ENCODE assay signal across 8 cellular contexts in the genomic region with DNA sequence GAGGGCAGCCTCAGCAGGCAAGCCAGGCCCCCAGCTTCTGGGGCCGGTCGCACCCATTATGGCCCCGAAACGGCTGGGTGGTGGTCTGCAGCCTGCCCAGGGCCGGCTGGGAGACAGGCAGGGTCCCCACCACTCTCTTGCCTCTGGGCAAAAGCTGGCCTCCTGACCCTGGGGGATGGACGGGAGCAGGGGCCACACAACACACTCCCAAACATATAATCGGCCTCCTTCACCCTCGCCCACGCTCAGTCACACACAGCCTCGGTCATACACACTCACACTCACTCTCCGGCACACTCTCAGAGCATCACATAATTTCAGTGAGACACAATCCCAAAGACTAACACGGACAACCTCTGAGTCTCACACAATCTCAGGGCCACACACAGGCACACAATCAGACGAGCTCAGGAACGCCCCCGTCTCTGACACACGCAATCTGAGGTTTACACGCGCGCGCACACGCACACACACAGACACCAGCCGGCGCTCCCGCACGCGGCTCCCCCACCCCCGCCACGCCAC. TPM values are rescaled to one million over a fixed set of nuclear protein-coding genes. Genes with fewer than 3 reads are reported as not detected.
DNase-seq lines count a peak whose midpoint lies in the region; ATAC-seq, FAIRE-seq and TF ChIP-seq lines count a peak whose summit lies in the region.

No MANE protein-coding gene starts in this region.

- H3K36me3 Mint-ChIP-seq in activated T-cell treated with anti-CD3 and anti-CD28 coated beads, Interleukin-2, amount 50 U/mL, for 4 hours (ENCODE audit: insufficient read depth): no peaks in the 10 kb centered on the region
- peaks cover 7% of the 10 kb centered on the region for H3K36me3 Mint-ChIP-seq in activated B cell treated with CpG ODN at 0.5 μM for 24 hours (ENCODE audit: low read depth)

- no peaks in the 10 kb centered on the region for H3K27me3 Mint-ChIP-seq in activated T-cell treated with anti-CD3 and anti-CD28 coated beads, Interleukin-2, amount 50 U/mL, for 4 hours (ENCODE audit: low read depth)
- H3K27me3 Mint-ChIP-seq in activated B cell treated with CpG ODN at 0.5 μM for 24 hours: no peaks in the 10 kb centered on the region

- peak overlapping the region; percentile 61 for H3K9ac ChIP-seq in iPS-18a (ENCODE audit: low read length)
- H3K9ac ChIP-seq in subcutaneous abdominal adipose tissue (ENCODE audit: low read length in 5 of 5): peak overlapping the region; percentile 76 to 94 (median 89)

- ATAC-seq in activated T-cell treated with anti-CD3 and anti-CD28 coated beads, Interleukin-2, amount 50 U/mL, for 4 hours: no peak
- ATAC-seq in activated B cell treated with CpG ODN at 0.5 μM for 24 hours (ENCODE audit: low read depth): no peak
- ATAC-seq in GM21619 (IDR thresholded peaks at IDR 0.05; ENCODE audit: unreplicated experiment): no peak

- H3K36me3 ChIP-seq in iPS-18a (ENCODE audit: control insufficient read depth, low read depth, low read length) (no peaks in the 10 kb centered on the region), subcutaneous abdominal adipose tissue (ENCODE audit: control insufficient read depth in 5 of 5, insufficient read depth in 5 of 5, low read length in 5 of 5) (no peaks in the 10 kb centered on the region)

- no peaks in the 10 kb centered on the region for H3K9me3 Mint-ChIP-seq in activated T-cell treated with anti-CD3 and anti-CD28 coated beads, Interleukin-2, amount 50 U/mL, for 4 hours
- no peaks in the 10 kb centered on the region for H3K9me3 Mint-ChIP-seq in activated B cell treated with CpG ODN at 0.5 μM for 24 hours

- H3K27me3 ChIP-seq in iPS-18a (ENCODE audit: control insufficient read depth, insufficient read depth, low read length) (no peaks in the 10 kb centered on the region), subcutaneous abdominal adipose tissue (ENCODE audit: control insufficient read depth in 5 of 5, insufficient read depth in 4 of 5, low read length in 5 of 5) (no peaks in the 10 kb centered on the region)

- DNase-seq in activated T-cell treated with anti-CD3 and anti-CD28 coated beads, Interleukin-2, amount 50 U/mL, for 4 hours: no peak
- DNase-seq in activated T-cell treated with anti-CD3 and anti-CD28 coated beads, Interleukin-2, amount 50 U/mL, for 1 hour: no peak
- DNase-seq in activated B cell treated with CpG ODN at 0.5 μM for 24 hours (no peak), D721Med (ENCODE audit: insufficient read length, low spot score) (no peak), DMS153 (lab: John Stamatoyannopoulos, UW) (no peak)

- TF ChIP-seq CTCF in activated B cell treated with CpG ODN at 0.5 μM for 24 hours (IDR thresholded peaks at IDR 0.05) (no peak), D721Med (IDR thresholded peaks at IDR 0.05; ENCODE audit: insufficient read depth, missing control alignments) (no peak)

- intact Hi-C loops in activated B cell treated with CpG ODN at 0.5 μM for 24 hours (cut with micrococcal nuclease): loop anchor here (1.0 to 5.0 kb wide), 12 partner anchors 36 to 1054 kb away; partner anchors contain the start of genes ATPAF2, DRC3, DRG2 and FLCN

- H3K4me3 Mint-ChIP-seq in activated T-cell treated with anti-CD3 and anti-CD28 coated beads, Interleukin-2, amount 50 U/mL, for 4 hours: peak overlapping the region; percentile 93
- peak overlapping the region; percentile 90 for H3K4me3 Mint-ChIP-seq in activated B cell treated with CpG ODN at 0.5 μM for 24 hours

- peaks cover 4% of the 10 kb centered on the region for H3K4me1 ChIP-seq in iPS-18a (ENCODE audit: control insufficient read depth, low read depth, low read length)
- peaks cover 7 to 60% (median 55%) of the 10 kb centered on the region in 5 donors for H3K4me1 ChIP-seq in subcutaneous abdominal adipose tissue (ENCODE audit: control insufficient read depth in 5 of 5, insufficient read depth in 5 of 5, low read length in 5 of 5)

- CTCF ChIA-PET in activated B cell treated with CpG ODN at 0.5 μM for 24 hours (lab: Charles Lee): interaction anchor here (1.2 kb wide), 1 partner anchor 94 kb away, joined by 4 read pairs; no protein-coding TSS in a partner anchor

- POLR2A ChIA-PET in activated B cell treated with CpG ODN at 0.5 μM for 24 hours (lab: Charles Lee): interaction anchor here (1.0 to 1.6 kb wide), 4 partner anchors 23 to 381 kb away, joined by 3 to 6 read pairs (median 4); partner anchors contain the start of genes DRC3 and TOM1L2

- H3K4me1 Mint-ChIP-seq in activated T-cell treated with anti-CD3 and anti-CD28 coated beads, Interleukin-2, amount 50 U/mL, for 4 hours (ENCODE audit: low read depth): peaks cover 19% of the 10 kb centered on the region
- peaks cover 15% of the 10 kb centered on the region for H3K4me1 Mint-ChIP-seq in activated B cell treated with CpG ODN at 0.5 μM for 24 hours

- H3K27ac Mint-ChIP-seq in activated B cell treated with CpG ODN at 0.5 μM for 24 hours: peak overlapping the region; percentile 84

- H3K4me3 ChIP-seq in iPS-18a (ENCODE audit: low read length) (peak overlapping the region; percentile 92), subcutaneous abdominal adipose tissue (ENCODE audit: low read depth in 1 of 5, low read length in 5 of 5) (peak overlapping the region; percentile 72 to 95 (median 81))

- no peaks in the 10 kb centered on the region for H3K9me3 ChIP-seq in iPS-18a (ENCODE audit: control insufficient read depth, low read depth, low read length)
- no peaks in the 10 kb centered on the region for H3K9me3 ChIP-seq in subcutaneous abdominal adipose tissue (ENCODE audit: control insufficient read depth in 5 of 5, low read length in 5 of 5)

- no peak for FAIRE-seq in D721Med (lab: Jason Lieb, UNC)

- no peak overlapping the region for H3K27ac ChIP-seq in iPS-18a (ENCODE audit: low read length)
- H3K27ac ChIP-seq in subcutaneous abdominal adipose tissue (ENCODE audit: low read depth, low read length): peak overlapping the region; percentile 94

RNA-seq across cellular contexts. Expression of gene PEMT, which starts 0.6 kb away (rescaled TPM):
- 10 to 100 TPM; 52.5 to 53.8 (median 53.0) TPM for total RNA-seq in activated T-cell treated with anti-CD3 and anti-CD28 coated beads, Interleukin-2, amount 50 U/mL, for 4 hours
- 11.4 and 12.2 TPM in 2 replicates for total RNA-seq in activated B cell treated with CpG ODN at 0.5 μM for 24 hours
